8 cellular contexts compared by ENCODE assay signal in genomic region chr20:59221881-59222238, GRCh38. TPM values are rescaled to one million over a fixed set of nuclear protein-coding genes. Genes with fewer than 3 reads are reported as not detected.
DNase-seq lines count a peak whose midpoint lies in the region; ATAC-seq and TF ChIP-seq lines count a peak whose summit lies in the region.

No MANE protein-coding gene starts in this region.

- H3K4me3 ChIP-seq in astrocyte of the spinal cord (ENCODE audit: low read depth, low read length), result peak overlapping the region; percentile 44
- H3K4me3 ChIP-seq in lower lobe of right lung, result peak overlapping the region; percentile 59

- no peaks in the 10 kb centered on the region for H3K9me3 Mint-ChIP-seq in activated CD8-positive, alpha-beta memory T cell treated with anti-CD3 and anti-CD28 coated beads, Interleukin-2, amount 10 ng/mL, durations not matched to agents 7 days and 5 days (ENCODE audit: low read depth)
- H3K9me3 Mint-ChIP-seq in type B pancreatic cell, result no peaks in the 10 kb centered on the region

- no peak for DNase-seq in activated CD8-positive, alpha-beta memory T cell treated with anti-CD3 and anti-CD28 coated beads, Interleukin-2, amount 10 ng/mL, durations not matched to agents 7 days and 5 days
- DNase-seq in activated CD8-positive, alpha-beta memory T cell treated with anti-CD3 and anti-CD28 coated beads, Interleukin-2, amount 50 U/mL, for 48 hours, result no peak
- DNase-seq in astrocyte of the spinal cord (ENCODE audit: low read depth, low spot score) (no peak), lower lobe of right lung (no peak), type B pancreatic cell (ENCODE audit: extremely low spot score, unreplicated experiment) (no peak), NCI-H82 treated with DMSO at 0.1 percent for 48 hours (lab: John Stamatoyannopoulos, UW; ENCODE audit: unreplicated experiment) (no peak), iPS-NIHi7 (ENCODE audit: extremely low spot score) (no peak)

- TF ChIP-seq CTCF in astrocyte of the spinal cord (IDR thresholded peaks at IDR 0.05; ENCODE audit: low read depth, low read length) (no peak), lower lobe of right lung (IDR thresholded peaks at IDR 0.05) (no peak), type B pancreatic cell (conservative IDR thresholded peaks at IDR 0.05) (no peak)

- H3K36me3 ChIP-seq in lower lobe of right lung, result no peaks in the 10 kb centered on the region

- no peaks in the 10 kb centered on the region for H3K36me3 Mint-ChIP-seq in activated CD8-positive, alpha-beta memory T cell treated with anti-CD3 and anti-CD28 coated beads, Interleukin-2, amount 10 ng/mL, durations not matched to agents 7 days and 5 days
- no peaks in the 10 kb centered on the region for H3K36me3 Mint-ChIP-seq in type B pancreatic cell

- intact Hi-C loops in lower lobe of right lung (cut with DNase I), result loop anchor here (5.0 to 10.0 kb wide), 2 partner anchors 137 to 350 kb away; no protein-coding TSS in a partner anchor

- no peaks in the 10 kb centered on the region for H3K9me3 ChIP-seq in lower lobe of right lung

- H3K4me1 Mint-ChIP-seq in activated CD8-positive, alpha-beta memory T cell treated with anti-CD3 and anti-CD28 coated beads, Interleukin-2, amount 10 ng/mL, durations not matched to agents 7 days and 5 days, result peaks cover 7% of the 10 kb centered on the region
- H3K4me1 Mint-ChIP-seq in type B pancreatic cell (ENCODE audit: unreplicated experiment), result peaks cover 56% of the 10 kb centered on the region

- no peak overlapping the region for H3K27ac ChIP-seq in lower lobe of right lung

- peak overlapping the region; percentile 45 for H3K4me3 Mint-ChIP-seq in activated CD8-positive, alpha-beta memory T cell treated with anti-CD3 and anti-CD28 coated beads, Interleukin-2, amount 10 ng/mL, durations not matched to agents 7 days and 5 days
- peak overlapping the region; percentile 82 for H3K4me3 Mint-ChIP-seq in type B pancreatic cell

- CTCF ChIA-PET in activated CD8-positive, alpha-beta memory T cell treated with anti-CD3 and anti-CD28 coated beads, Interleukin-2, amount 10 ng/mL, durations not matched to agents 7 days and 5 days (lab: Charles Lee), result interaction anchor here (0.6 to 4.6 kb wide), 46 partner anchors 8 to 376 kb away, joined by 3 to 70 read pairs (median 4); partner anchors contain the start of genes ATP5F1E and ZNF831

- H3K27me3 Mint-ChIP-seq in activated CD8-positive, alpha-beta memory T cell treated with anti-CD3 and anti-CD28 coated beads, Interleukin-2, amount 10 ng/mL, durations not matched to agents 7 days and 5 days, result peaks cover 2% of the 10 kb centered on the region
- H3K27me3 Mint-ChIP-seq in type B pancreatic cell, result peaks cover 44% of the 10 kb centered on the region

- peaks cover 21% of the 10 kb centered on the region for H3K4me1 ChIP-seq in lower lobe of right lung

- H3K27me3 ChIP-seq in lower lobe of right lung (ENCODE audit: low read depth), result peaks cover 47% of the 10 kb centered on the region

- ATAC-seq in activated CD8-positive, alpha-beta memory T cell treated with anti-CD3 and anti-CD28 coated beads, Interleukin-2, amount 10 ng/mL, durations not matched to agents 7 days and 5 days, result no peak
- ATAC-seq in lower lobe of right lung, result no peak
- no peak for ATAC-seq in HG03045 (IDR thresholded peaks at IDR 0.05; ENCODE audit: unreplicated experiment)

- in situ Hi-C loops in astrocyte of the spinal cord (cut with HindIII; ENCODE audit: low sequenced_read_pairs), result no loop called here

- no peak overlapping the region for H3K27ac Mint-ChIP-seq in activated CD8-positive, alpha-beta memory T cell treated with anti-CD3 and anti-CD28 coated beads, Interleukin-2, amount 10 ng/mL, durations not matched to agents 7 days and 5 days
- H3K27ac Mint-ChIP-seq in type B pancreatic cell, result peak overlapping the region; percentile 73

RNA-seq across cellular contexts. Expression of gene ZNF831, which starts 58.2 kb away (rescaled TPM):
- 10 to 100 TPM in 1 of 2 experiments, 1 to 10 TPM in 1; 7.9 to 10.2 TPM for total RNA-seq in activated CD8-positive, alpha-beta memory T cell treated with anti-CD3 and anti-CD28 coated beads, Interleukin-2, amount 10 ng/mL, durations not matched to agents 7 days and 5 days
- total RNA-seq in lower lobe of right lung (1.0 TPM), type B pancreatic cell (ENCODE audit: low replicate concordance) (not detected in 2 replicates)
